1 cellular context compared by ENCODE assay signal in the genomic region with DNA sequence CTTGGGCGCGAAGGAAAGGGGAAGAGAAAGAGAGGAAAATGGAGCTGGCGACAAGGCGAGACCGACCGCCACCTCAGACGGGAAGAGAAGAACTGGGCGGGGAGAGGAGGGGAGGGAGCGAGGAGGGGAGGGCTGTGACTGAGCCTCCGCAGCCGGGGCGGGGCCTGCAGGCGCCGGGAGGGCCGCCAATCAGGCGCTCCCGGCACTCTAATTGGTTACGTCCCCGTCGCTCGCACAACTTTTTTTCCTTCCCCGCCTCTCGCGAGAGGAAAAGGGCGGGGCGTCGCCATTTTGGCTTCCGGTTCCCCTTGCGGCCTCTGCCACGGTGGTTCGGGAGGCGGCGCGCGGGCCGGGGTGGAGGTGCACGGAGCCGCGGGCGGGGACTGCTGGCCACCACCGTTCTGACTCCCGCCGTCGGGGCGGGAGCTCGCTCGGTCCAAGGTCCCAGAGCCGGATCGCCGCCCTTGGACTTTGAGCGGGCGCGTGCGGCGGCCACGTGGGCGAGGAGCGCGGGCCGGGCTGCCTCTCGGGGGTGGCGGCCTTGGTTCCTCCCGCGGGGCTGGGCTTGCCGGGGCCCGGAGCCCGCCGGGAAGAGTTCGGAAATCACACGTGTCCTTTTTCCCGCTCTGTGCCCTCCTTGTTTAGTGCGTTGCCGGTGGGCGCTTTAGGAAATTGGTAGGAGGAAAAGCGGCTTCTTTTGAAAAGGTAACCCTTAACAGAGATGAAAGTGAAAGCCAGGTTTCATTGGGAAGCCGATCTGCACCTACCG.
TF ChIP-seq lines count a peak whose summit lies in the region.

Gene GDI2 (minus strand): TSS at position 94 of the 769 bp plus-strand sequence. CDS start 176 bp downstream, outside the sequence.

TF ChIP-seq in HEK293, 187 proteins besides CTCF, POLR2A, EP300 and RAD21 (continued from another document and continues in another):
- TF ChIP-seq, protein P1, sequence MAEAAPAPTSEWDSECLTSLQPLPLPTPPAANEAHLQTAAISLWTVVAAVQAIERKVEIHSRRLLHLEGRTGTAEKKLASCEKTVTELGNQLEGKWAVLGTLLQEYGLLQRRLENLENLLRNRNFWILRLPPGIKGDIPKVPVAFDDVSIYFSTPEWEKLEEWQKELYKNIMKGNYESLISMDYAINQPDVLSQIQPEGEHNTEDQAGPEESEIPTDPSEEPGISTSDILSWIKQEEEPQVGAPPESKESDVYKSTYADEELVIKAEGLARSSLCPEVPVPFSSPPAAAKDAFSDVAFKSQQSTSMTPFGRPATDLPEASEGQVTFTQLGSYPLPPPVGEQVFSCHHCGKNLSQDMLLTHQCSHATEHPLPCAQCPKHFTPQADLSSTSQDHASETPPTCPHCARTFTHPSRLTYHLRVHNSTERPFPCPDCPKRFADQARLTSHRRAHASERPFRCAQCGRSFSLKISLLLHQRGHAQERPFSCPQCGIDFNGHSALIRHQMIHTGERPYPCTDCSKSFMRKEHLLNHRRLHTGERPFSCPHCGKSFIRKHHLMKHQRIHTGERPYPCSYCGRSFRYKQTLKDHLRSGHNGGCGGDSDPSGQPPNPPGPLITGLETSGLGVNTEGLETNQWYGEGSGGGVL (tag by site-specific recombination; IDR thresholded peaks at IDR 0.05): peak; percentile 59
- TF ChIP-seq HOXA7 (CRISPR knock-in tag; IDR thresholded peaks at IDR 0.05; ENCODE audit: borderline replicate concordance) (no peak), KLF10 (tag by site-specific recombination; IDR thresholded peaks at IDR 0.05) (peak; percentile 61; the same call in 1 of the 2 replicates), ZNF704 (tag by site-specific recombination; IDR thresholded peaks at IDR 0.05) (no peak), ZNF560 (tag by site-specific recombination; IDR thresholded peaks at IDR 0.05; ENCODE audit: borderline replicate concordance) (no peak), ZXDB (tag by site-specific recombination; IDR thresholded peaks at IDR 0.05) (peak; percentile 88), RBAK (tag by site-specific recombination; IDR thresholded peaks at IDR 0.05) (no peak), ZBTB8A (tag by site-specific recombination; IDR thresholded peaks at IDR 0.05) (peak; percentile 38), ZNF248 (tag by site-specific recombination; IDR thresholded peaks at IDR 0.05) (no peak), ZSCAN23 (tag by site-specific recombination; IDR thresholded peaks at IDR 0.05) (no peak), TCF7L2 (IDR thresholded peaks at IDR 0.05; ENCODE audit: borderline replicate concordance, low read depth, low read length) (no peak), ZNF791 (tag by site-specific recombination; IDR thresholded peaks at IDR 0.05) (no peak), HIC1 (tag by site-specific recombination; IDR thresholded peaks at IDR 0.05) (no peak), ZNF302 (tag by site-specific recombination; IDR thresholded peaks at IDR 0.05; ENCODE audit: low read depth) (no peak), ZFP3 (tag by site-specific recombination; IDR thresholded peaks at IDR 0.05; ENCODE audit: low read depth) (no peak), ZNF174 (tag by site-specific recombination; IDR thresholded peaks at IDR 0.05) (no peak), WT1 (tag by site-specific recombination; IDR thresholded peaks at IDR 0.05) (peak; percentile 35; the same call in 1 of the 2 replicates), ZNF239 (tag by site-specific recombination; IDR thresholded peaks at IDR 0.05) (no peak), ZNF785 (tag by site-specific recombination; IDR thresholded peaks at IDR 0.05) (no peak), ZNF24 (tag by site-specific recombination; IDR thresholded peaks at IDR 0.05) (no peak), ZBTB21 (tag by site-specific recombination; IDR thresholded peaks at IDR 0.05) (no peak), IKZF3 (tag by site-specific recombination; IDR thresholded peaks at IDR 0.05) (no peak; the same call in 1 of the 2 replicates), ZFP37 (tag by site-specific recombination; IDR thresholded peaks at IDR 0.05) (no peak), ZNF350 (tag by site-specific recombination; IDR thresholded peaks at IDR 0.05) (no peak), ZNF121 (tag by site-specific recombination; IDR thresholded peaks at IDR 0.05) (no peak), ZNF146 (tag by site-specific recombination; IDR thresholded peaks at IDR 0.05) (no peak), SCRT1 (tag by site-specific recombination; IDR thresholded peaks at IDR 0.05; ENCODE audit: borderline replicate concordance) (no peak), YY2 (tag by site-specific recombination; IDR thresholded peaks at IDR 0.05) (peak; percentile 69), ZNF423 (tag by site-specific recombination; IDR thresholded peaks at IDR 0.05) (no peak), ZSCAN16 (tag by site-specific recombination; IDR thresholded peaks at IDR 0.05) (no peak), ZNF23 (tag by site-specific recombination; IDR thresholded peaks at IDR 0.05; ENCODE audit: borderline replicate concordance) (no peak), ZNF175 (tag by site-specific recombination; IDR thresholded peaks at IDR 0.05) (no peak), ZNF610 (tag by site-specific recombination; IDR thresholded peaks at IDR 0.05; ENCODE audit: borderline replicate concordance) (peak; percentile 87; the same call in 1 of the 2 replicates), ZNF132 (tag by site-specific recombination; IDR thresholded peaks at IDR 0.05; ENCODE audit: borderline replicate concordance) (no peak), ZNF214 (tag by site-specific recombination; IDR thresholded peaks at IDR 0.05; ENCODE audit: borderline replicate concordance) (no peak), ZNF2 (tag by site-specific recombination; IDR thresholded peaks at IDR 0.05) (no peak), ZNF274 (IDR thresholded peaks at IDR 0.05; ENCODE audit: low read length) (no peak), ZNF274 (tag by site-specific recombination; IDR thresholded peaks at IDR 0.05; ENCODE audit: borderline replicate concordance) (no peak), ZNF514 (tag by site-specific recombination; IDR thresholded peaks at IDR 0.05) (no peak), ZNF221 (tag by site-specific recombination; IDR thresholded peaks at IDR 0.05; ENCODE audit: borderline replicate concordance) (peak; percentile 32; the same call in 1 of the 2 replicates), ZNF266 (tag by site-specific recombination; IDR thresholded peaks at IDR 0.05; ENCODE audit: low read depth) (no peak), ZNF777 (tag by site-specific recombination; IDR thresholded peaks at IDR 0.05; ENCODE audit: borderline replicate concordance) (no peak), ZSCAN18 (tag by site-specific recombination; IDR thresholded peaks at IDR 0.05) (no peak), ZNF433 (tag by site-specific recombination; IDR thresholded peaks at IDR 0.05; ENCODE audit: low read depth) (no peak)
- TF ChIP-seq, protein P2, sequence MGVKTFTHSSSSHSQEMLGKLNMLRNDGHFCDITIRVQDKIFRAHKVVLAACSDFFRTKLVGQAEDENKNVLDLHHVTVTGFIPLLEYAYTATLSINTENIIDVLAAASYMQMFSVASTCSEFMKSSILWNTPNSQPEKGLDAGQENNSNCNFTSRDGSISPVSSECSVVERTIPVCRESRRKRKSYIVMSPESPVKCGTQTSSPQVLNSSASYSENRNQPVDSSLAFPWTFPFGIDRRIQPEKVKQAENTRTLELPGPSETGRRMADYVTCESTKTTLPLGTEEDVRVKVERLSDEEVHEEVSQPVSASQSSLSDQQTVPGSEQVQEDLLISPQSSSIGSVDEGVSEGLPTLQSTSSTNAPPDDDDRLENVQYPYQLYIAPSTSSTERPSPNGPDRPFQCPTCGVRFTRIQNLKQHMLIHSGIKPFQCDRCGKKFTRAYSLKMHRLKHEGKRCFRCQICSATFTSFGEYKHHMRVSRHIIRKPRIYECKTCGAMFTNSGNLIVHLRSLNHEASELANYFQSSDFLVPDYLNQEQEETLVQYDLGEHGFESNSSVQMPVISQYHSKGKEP (tag by site-specific recombination; IDR thresholded peaks at IDR 0.05): no peak
- TF ChIP-seq, protein P3, sequence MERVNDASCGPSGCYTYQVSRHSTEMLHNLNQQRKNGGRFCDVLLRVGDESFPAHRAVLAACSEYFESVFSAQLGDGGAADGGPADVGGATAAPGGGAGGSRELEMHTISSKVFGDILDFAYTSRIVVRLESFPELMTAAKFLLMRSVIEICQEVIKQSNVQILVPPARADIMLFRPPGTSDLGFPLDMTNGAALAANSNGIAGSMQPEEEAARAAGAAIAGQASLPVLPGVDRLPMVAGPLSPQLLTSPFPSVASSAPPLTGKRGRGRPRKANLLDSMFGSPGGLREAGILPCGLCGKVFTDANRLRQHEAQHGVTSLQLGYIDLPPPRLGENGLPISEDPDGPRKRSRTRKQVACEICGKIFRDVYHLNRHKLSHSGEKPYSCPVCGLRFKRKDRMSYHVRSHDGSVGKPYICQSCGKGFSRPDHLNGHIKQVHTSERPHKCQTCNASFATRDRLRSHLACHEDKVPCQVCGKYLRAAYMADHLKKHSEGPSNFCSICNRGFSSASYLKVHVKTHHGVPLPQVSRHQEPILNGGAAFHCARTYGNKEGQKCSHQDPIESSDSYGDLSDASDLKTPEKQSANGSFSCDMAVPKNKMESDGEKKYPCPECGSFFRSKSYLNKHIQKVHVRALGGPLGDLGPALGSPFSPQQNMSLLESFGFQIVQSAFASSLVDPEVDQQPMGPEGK (tag by site-specific recombination; IDR thresholded peaks at IDR 0.05): peak; percentile 72
- TF ChIP-seq, protein P4, sequence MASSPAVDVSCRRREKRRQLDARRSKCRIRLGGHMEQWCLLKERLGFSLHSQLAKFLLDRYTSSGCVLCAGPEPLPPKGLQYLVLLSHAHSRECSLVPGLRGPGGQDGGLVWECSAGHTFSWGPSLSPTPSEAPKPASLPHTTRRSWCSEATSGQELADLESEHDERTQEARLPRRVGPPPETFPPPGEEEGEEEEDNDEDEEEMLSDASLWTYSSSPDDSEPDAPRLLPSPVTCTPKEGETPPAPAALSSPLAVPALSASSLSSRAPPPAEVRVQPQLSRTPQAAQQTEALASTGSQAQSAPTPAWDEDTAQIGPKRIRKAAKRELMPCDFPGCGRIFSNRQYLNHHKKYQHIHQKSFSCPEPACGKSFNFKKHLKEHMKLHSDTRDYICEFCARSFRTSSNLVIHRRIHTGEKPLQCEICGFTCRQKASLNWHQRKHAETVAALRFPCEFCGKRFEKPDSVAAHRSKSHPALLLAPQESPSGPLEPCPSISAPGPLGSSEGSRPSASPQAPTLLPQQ (tag by site-specific recombination; IDR thresholded peaks at IDR 0.05): peak; percentile 64; the same call in 1 of the 2 replicates
- TF ChIP-seq, protein P5, sequence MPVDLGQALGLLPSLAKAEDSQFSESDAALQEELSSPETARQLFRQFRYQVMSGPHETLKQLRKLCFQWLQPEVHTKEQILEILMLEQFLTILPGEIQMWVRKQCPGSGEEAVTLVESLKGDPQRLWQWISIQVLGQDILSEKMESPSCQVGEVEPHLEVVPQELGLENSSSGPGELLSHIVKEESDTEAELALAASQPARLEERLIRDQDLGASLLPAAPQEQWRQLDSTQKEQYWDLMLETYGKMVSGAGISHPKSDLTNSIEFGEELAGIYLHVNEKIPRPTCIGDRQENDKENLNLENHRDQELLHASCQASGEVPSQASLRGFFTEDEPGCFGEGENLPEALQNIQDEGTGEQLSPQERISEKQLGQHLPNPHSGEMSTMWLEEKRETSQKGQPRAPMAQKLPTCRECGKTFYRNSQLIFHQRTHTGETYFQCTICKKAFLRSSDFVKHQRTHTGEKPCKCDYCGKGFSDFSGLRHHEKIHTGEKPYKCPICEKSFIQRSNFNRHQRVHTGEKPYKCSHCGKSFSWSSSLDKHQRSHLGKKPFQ (tag by site-specific recombination; IDR thresholded peaks at IDR 0.05): no peak
- TF ChIP-seq, protein P6, sequence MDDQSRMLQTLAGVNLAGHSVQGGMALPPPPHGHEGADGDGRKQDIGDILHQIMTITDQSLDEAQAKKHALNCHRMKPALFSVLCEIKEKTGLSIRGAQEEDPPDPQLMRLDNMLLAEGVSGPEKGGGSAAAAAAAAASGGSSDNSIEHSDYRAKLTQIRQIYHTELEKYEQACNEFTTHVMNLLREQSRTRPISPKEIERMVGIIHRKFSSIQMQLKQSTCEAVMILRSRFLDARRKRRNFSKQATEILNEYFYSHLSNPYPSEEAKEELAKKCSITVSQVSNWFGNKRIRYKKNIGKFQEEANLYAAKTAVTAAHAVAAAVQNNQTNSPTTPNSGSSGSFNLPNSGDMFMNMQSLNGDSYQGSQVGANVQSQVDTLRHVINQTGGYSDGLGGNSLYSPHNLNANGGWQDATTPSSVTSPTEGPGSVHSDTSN (CRISPR knock-in tag; IDR thresholded peaks at IDR 0.05): peak; percentile 78
